In genomic region chr1:175539986-175540385, GRCh38 we compare ENCODE assay signal across 21 cellular contexts.
"Had no signal": no experiment of that assay in that cellular context is flagged by ENCODE, and none has a peak within 500 bp of the region (broad histone marks: within the 10 kb centered on the region; RNA-seq: fewer than 3 reads in every experiment).

No MANE protein-coding gene starts in this region.

- H3K9ac ChIP-seq: SK-N-SH had no signal

- H3K4me2 ChIP-seq: SK-N-SH had no signal

- H3K9me3 ChIP-seq: MG63, SK-N-SH had no signal

- H3K27ac ChIP-seq: RWPE1 had no signal

- H3K36me3 ChIP-seq: MG63 had no signal

- H3K4me3 ChIP-seq: MG63 had no signal

- FAIRE-seq: HepG2 had no signal

- DNase-seq: IMR-90; Karpas-422; KG1; MG63; NCI-H1092; NCI-H1105 treated with DMSO at 0.1 percent for 48 hours; NCI-H1417 treated with DMSO at 0.1 percent for 48 hours; NCI-H187; NCI-H2029; NCI-H2081 treated with DMSO at 0.1 percent for 48 hours; NCI-H226; NCI-H446; NCI-H510A treated with DMSO at 0.1 percent for 48 hours; NK-92 treated with Interleukin-12 subunit alpha and Interleukin-12 subunit beta, amount 100 ng/mL, for 24 hours; PC-3; SHP77; SK-N-SH; SW 1271; T-cell had no signal
